Comparison of ENCODE assay signal across 8 cellular contexts in genomic region chr7:151519765-151520418, GRCh38. TPM values are rescaled to one million over a fixed set of nuclear protein-coding genes. Genes with fewer than 3 reads are reported as not detected.
A peak's percentile ranks its signal among the peaks of the same experiment; 100 is the strongest.
DNase-seq lines count a peak whose midpoint lies in the region; ATAC-seq and TF ChIP-seq lines count a peak whose summit lies in the region.

RHEB (minus strand) TSS chr7:151519895; CDS start chr7:151519511, 384 bp downstream.

- H3K4me3 ChIP-seq in OCI-LY7 (ENCODE audit: low read depth, low read length, poor library complexity, severe bottlenecking) (peak within 1 kb of the TSS; percentile 90), epithelial cell of esophagus (ENCODE audit: low read length) (peak within 1 kb of the TSS; percentile 88), mononuclear cell (ENCODE audit: low read length) (peak within 1 kb of the TSS; percentile 73)

- POLR2A ChIA-PET in OCI-LY7 (lab: Charles Lee) = interaction anchor here (0.6 to 0.8 kb wide), 3 partner anchors 11 to 92 kb away, joined by 3 read pairs; no protein-coding TSS in a partner anchor

- H3K4me2 ChIP-seq in OCI-LY7 (ENCODE audit: low read length) = peak within 1 kb of the TSS; percentile 89

- H3K4me1 ChIP-seq in OCI-LY7 (ENCODE audit: insufficient read depth, low read length, poor library complexity, severe bottlenecking) (peaks cover 19% of the 10 kb centered on the region), mononuclear cell (ENCODE audit: insufficient read depth, low read length) (peaks cover 48% of the 10 kb centered on the region)

- peaks cover 26% of the 10 kb centered on the region for H4K20me1 ChIP-seq in OCI-LY7 (ENCODE audit: insufficient read depth, low read length)

- DNase-seq in D341Med (ENCODE audit: low spot score) (peak; percentile 95), HuH-7.5 (ENCODE audit: low spot score) (peak; percentile 97), OCI-LY7 (ENCODE audit: low spot score) (peak; percentile 98), activated T-cell treated with anti-CD3 and anti-CD28 coated beads for 24 hours (ENCODE audit: low read depth) (peak; percentile 98), epithelial cell of esophagus (ENCODE audit: low read depth) (peak; percentile 99)
- DNase-seq in stimulated activated CD8-positive, alpha-beta memory T cell treated with anti-CD3 and anti-CD28 coated beads, Interleukin-4, amount 100 ng/mL, for 1 hour (ENCODE audit: low read depth in 2 of 2, low spot score in 1 of 2) = peak; percentile 96 to 97

- intact Hi-C loops in OCI-LY7 (cut with micrococcal nuclease; ENCODE audit: unreplicated experiment) = loop anchor here (2.0 to 5.0 kb wide), 2 partner anchors 112 to 169 kb away; no protein-coding TSS in a partner anchor

- no peaks in the 10 kb centered on the region for H3K27me3 ChIP-seq in mononuclear cell (ENCODE audit: insufficient read depth, low read length)

- peak within 1 kb of the TSS; percentile 88 for H2AFZ ChIP-seq in OCI-LY7 (ENCODE audit: low read length)

- H3K9me3 ChIP-seq in OCI-LY7 (ENCODE audit: low read length) (peaks cover 11% of the 10 kb centered on the region; the same call in 1 of the 2 replicates), mononuclear cell (ENCODE audit: low read depth, low read length) (no peaks in the 10 kb centered on the region)

- H3K36me3 ChIP-seq in OCI-LY7 (ENCODE audit: insufficient read depth, low read length) = peaks cover 12% of the 10 kb centered on the region

- ATAC-seq in GM21526 (IDR thresholded peaks at IDR 0.05; ENCODE audit: low FRiP score, unreplicated experiment) = peak; percentile 76

- H3K79me2 ChIP-seq in OCI-LY7 (ENCODE audit: insufficient read depth, low read depth, low read length) = peaks cover 40% of the 10 kb centered on the region

- TF ChIP-seq CTCF in OCI-LY7 (conservative IDR thresholded peaks at IDR 0.05; ENCODE audit: low read length) (no peak), epithelial cell of esophagus (IDR thresholded peaks at IDR 0.05; ENCODE audit: insufficient read depth, low read depth, low read length, missing control alignments) (no peak)

- peak within 1 kb of the TSS; percentile 85 for H3K27ac ChIP-seq in OCI-LY7 (ENCODE audit: low read depth, low read length, poor library complexity, severe bottlenecking)

- CTCF ChIA-PET in OCI-LY7 (lab: Charles Lee; ENCODE audit: unreplicated experiment) = interaction anchor here (0.5 kb wide), 1 partner anchor 185 kb away, joined by 3 read pairs; no protein-coding TSS in a partner anchor

- no peaks in the 10 kb centered on the region for H3K9me2 ChIP-seq in OCI-LY7 (ENCODE audit: insufficient read depth, low read length)

- no TSS peak for BruUV-seq in OCI-LY7 (replicated peaks; lab: Mats Ljungman, UMichigan)

RNA-seq across cellular contexts. Expression of gene RHEB, which starts in this region (rescaled TPM):
- total RNA-seq in OCI-LY7 (2014; rRNA removed; shearing (Covaris generic)) = 57.6 and 88.0 TPM in 2 replicates
- total RNA-seq in OCI-LY7 (2022) (93.2 and 98.8 TPM in 2 replicates), mononuclear cell (51.0 TPM)

Comparison
In these comparisons a context has a peak if more than half of its experiments do, and no peak if none do; other contexts are left out.
1. Peak in every context shown above with its lines: DNase-seq, ATAC-seq, H3K4me3 ChIP-seq and H3K27ac ChIP-seq.